19 cellular contexts compared by ENCODE assay signal in genomic region chr9:136196465-136197371, GRCh38. TPM values are rescaled to one million over a fixed set of nuclear protein-coding genes. Genes with fewer than 3 reads are reported as not detected.
DNase-seq lines count a peak whose midpoint lies in the region; ATAC-seq and TF ChIP-seq lines count a peak whose summit lies in the region.
"Had no signal": no experiment of that assay in that cellular context is flagged by ENCODE, and none has a peak within 500 bp of the region (broad histone marks: within the 10 kb centered on the region; RNA-seq: fewer than 3 reads in every experiment).

No MANE protein-coding gene starts in this region.

- TF ChIP-seq POLR2A in IMR-90 (IDR thresholded peaks at IDR 0.05; ENCODE audit: low read depth, low read length): no peak

- dilution Hi-C loops in IMR-90 (cut with HindIII; ENCODE audit: low sequenced_read_pairs, unreplicated experiment): no loop called here

- H3K36me3 Mint-ChIP-seq in naive B cell: no peaks in the 10 kb centered on the region
- H3K36me3 Mint-ChIP-seq: natural killer cell treated with Interleukin-12 subunit alpha and Interleukin-12 subunit beta and Interleukin-15 and Interleukin-18, amount 100 ng/mL, for 72 hours had no signal

- ATAC-seq in IMR-90 (ENCODE audit: low read depth) (no peak), naive B cell (ENCODE audit: low read depth in 2 of 2) (peak; percentile 20 to 35)
- ATAC-seq: lower lobe of right lung; natural killer cell treated with Interleukin-12 subunit alpha and Interleukin-12 subunit beta and Interleukin-15 and Interleukin-18, amount 100 ng/mL, for 72 hours; Panc1 had no signal

- H4K5ac ChIP-seq in IMR-90 (ENCODE audit: low read depth, low read length): no peak overlapping the region

- no peak overlapping the region for H2BK15ac ChIP-seq in IMR-90 (ENCODE audit: low read depth, low read length)

- no peak overlapping the region for H3K14ac ChIP-seq in IMR-90 (replicated peaks; ENCODE audit: low read depth, low read length)

- H3K27ac Mint-ChIP-seq in naive B cell: peak overlapping the region in 1 of 6 donors; percentile 37
- H3K27ac Mint-ChIP-seq: natural killer cell treated with Interleukin-12 subunit alpha and Interleukin-12 subunit beta and Interleukin-15 and Interleukin-18, amount 100 ng/mL, for 72 hours had no signal

- H3K4ac ChIP-seq in IMR-90 (ENCODE audit: low read depth, low read length): no peak overlapping the region

- POLR2A ChIA-PET in IMR-90 (lab: Charles Lee; ENCODE audit: unreplicated experiment): no interaction called here

- no peak overlapping the region for H2AK5ac ChIP-seq in IMR-90 (ENCODE audit: low read depth, low read length)

- TF ChIP-seq CTCF in IMR-90 (conservative IDR thresholded peaks at IDR 0.05; ENCODE audit: low read depth, low read length): no peak

- peak overlapping the region; percentile 21 for H2AFZ ChIP-seq in IMR-90 (replicated peaks; ENCODE audit: low read length, poor library complexity)

- no peak overlapping the region for H3K4me2 ChIP-seq in IMR-90 (ENCODE audit: low read depth, low read length)

- H2AK9ac ChIP-seq in IMR-90 (replicated peaks; ENCODE audit: low read depth, low read length, poor library complexity): no peak overlapping the region

- H3K27ac ChIP-seq in IMR-90 (ENCODE audit: insufficient read depth, low read length): no peak overlapping the region
- H3K27ac ChIP-seq: lower lobe of right lung, VCaP had no signal

- intact Hi-C loops in IMR-90 (cut with micrococcal nuclease): no loop called here

- H3K4me3 Mint-ChIP-seq in naive B cell: peak overlapping the region in 5 of 8 donors; percentile 21 to 69 (median 43)
- H3K4me3 Mint-ChIP-seq: natural killer cell treated with Interleukin-12 subunit alpha and Interleukin-12 subunit beta and Interleukin-15 and Interleukin-18, amount 100 ng/mL, for 72 hours had no signal

- H3K4me1 ChIP-seq in IMR-90 (ENCODE audit: control insufficient read depth, insufficient read depth, low read length): no peaks in the 10 kb centered on the region
- H3K4me1 ChIP-seq: lower lobe of right lung had no signal

- H3K9me1 ChIP-seq in IMR-90 (ENCODE audit: insufficient read depth, low read length): no peaks in the 10 kb centered on the region

- H3K4me1 Mint-ChIP-seq in naive B cell: peaks cover 12 to 27% (median 22%) of the 10 kb centered on the region in 3 donors

- no peaks in the 10 kb centered on the region for H3K36me3 ChIP-seq in IMR-90 (ENCODE audit: control insufficient read depth, insufficient read depth, low read length)
- H3K36me3 ChIP-seq: lower lobe of right lung, MG63 had no signal

- no peak overlapping the region for H4K8ac ChIP-seq in IMR-90 (ENCODE audit: low read depth in 2 of 2, low read length in 2 of 2)

- no peak overlapping the region for H3K23ac ChIP-seq in IMR-90 (ENCODE audit: low read depth, low read length)

- no peak overlapping the region for H2BK20ac ChIP-seq in IMR-90 (ENCODE audit: low read depth, low read length)

- H3K79me1 ChIP-seq in IMR-90 (ENCODE audit: low read depth in 1 of 2, low read length in 2 of 2): no peaks in the 10 kb centered on the region

- H4K20me1 ChIP-seq in IMR-90 (ENCODE audit: insufficient read depth, low read length): 0 out of 2 replicates have a peak, but pooled peaks cover 8% of the 10 kb centered on the region

- no peak overlapping the region for H3K18ac ChIP-seq in IMR-90 (ENCODE audit: low read depth, low read length)

- 0% methylated on average over 7 of the region's 26 CpGs; no CpG with 5 or more reads in 1 of the 2 experiments for WGBS in IMR-90 (ENCODE audit: extremely low coverage in 2 of 2, insufficient read length in 1 of 2), 2 experiments

- H2BK5ac ChIP-seq in IMR-90 (ENCODE audit: low read depth, low read length, poor library complexity, severe bottlenecking): no peak overlapping the region

- CTCF ChIA-PET in IMR-90 (lab: Yijun Ruan, JAX): interaction anchor here (0.5 kb wide), 1 partner anchor 289 kb away, joined by 3 read pairs; the partner anchor contains the start of gene CAMSAP1

- H3K9ac ChIP-seq in IMR-90 (ENCODE audit: low read depth, low read length): no peak overlapping the region

- no peak overlapping the region for H4K91ac ChIP-seq in IMR-90 (ENCODE audit: insufficient read depth, low read depth, low read length)

- in situ Hi-C loops in IMR-90 (cut with MboI; ENCODE audit: low sequenced_read_pairs): no loop called here

- peaks cover 17 to 62% (median 25%) of the 10 kb centered on the region in 3 donors for H3K27me3 Mint-ChIP-seq in naive B cell

- peaks cover 88% of the 10 kb centered on the region for H3K27me3 ChIP-seq in IMR-90 (ENCODE audit: control insufficient read depth, insufficient read depth, low read length)

- peak; percentile 59 for DNase-seq in ELF-1 (ENCODE audit: low read depth, low spot score)
- no peak for DNase-seq in IMR-90
- peak; percentile 96 for DNase-seq in RPMI8226
- no peak for DNase-seq in naive B cell
- no peak for DNase-seq in AG08396 (ENCODE audit: low spot score)
- DNase-seq in mucosa of gallbladder (ENCODE audit: low spot score): no peak
- DNase-seq in AG08395 (ENCODE audit: low spot score): no peak
- DNase-seq: activated effector memory CD4-positive, alpha-beta T cell treated with Interleukin-2 at 50 U/mL for 16 hours; anterior cingulate cortex; DMS53; foreskin melanocyte; lower lobe of right lung; MG63; NCI-H226; substantia nigra had no signal

- no peak overlapping the region for H2BK120ac ChIP-seq in IMR-90 (ENCODE audit: low read depth, low read length)

- no TSS peak for BruUV-seq in IMR-90 (replicated peaks; lab: Mats Ljungman, UMichigan)

- H3K9me3 ChIP-seq in IMR-90 (ENCODE audit: control insufficient read depth, insufficient read depth, low read length): peaks cover 2% of the 10 kb centered on the region; the same call in 1 of the 2 replicates
- H3K9me3 ChIP-seq: lower lobe of right lung, MG63 had no signal

- no peak overlapping the region for H3K4me3 ChIP-seq in IMR-90 (ENCODE audit: insufficient read depth, low read depth, low read length)
- H3K4me3 ChIP-seq: lower lobe of right lung, MG63 had no signal

- H3K9me3 Mint-ChIP-seq in naive B cell: no peaks in the 10 kb centered on the region
- H3K9me3 Mint-ChIP-seq: natural killer cell treated with Interleukin-12 subunit alpha and Interleukin-12 subunit beta and Interleukin-15 and Interleukin-18, amount 100 ng/mL, for 72 hours had no signal

- H3K56ac ChIP-seq in IMR-90 (ENCODE audit: extremely low read depth, insufficient read depth, low read length): no peak overlapping the region

- TF ChIP-seq RAD21 in IMR-90 (IDR thresholded peaks at IDR 0.05; ENCODE audit: low read length): no peak

TF ChIP-seq in IMR-90, 13 proteins besides CTCF, POLR2A, EP300 and RAD21:
- TF ChIP-seq ELK1 (IDR thresholded peaks at IDR 0.05; ENCODE audit: borderline replicate concordance, low read depth, low read length) (no peak), USF2 (IDR thresholded peaks at IDR 0.05; ENCODE audit: low read depth, low read length) (no peak), MXI1 (IDR thresholded peaks at IDR 0.05; ENCODE audit: borderline replicate concordance, low read depth, low read length) (no peak), SMC3 (IDR thresholded peaks at IDR 0.05; ENCODE audit: low read depth, low read length) (no peak), BHLHE40 (IDR thresholded peaks at IDR 0.05; ENCODE audit: low read depth, low read length) (no peak), FOS (IDR thresholded peaks at IDR 0.05; ENCODE audit: low read depth, low read length) (no peak), CEBPB (IDR thresholded peaks at IDR 0.05; ENCODE audit: low read depth, low read length) (no peak), CHD1 (IDR thresholded peaks at IDR 0.05; ENCODE audit: low read depth, low read length) (no peak), RFX5 (IDR thresholded peaks at IDR 0.05; ENCODE audit: low read depth, low read length) (no peak), RCOR1 (IDR thresholded peaks at IDR 0.05; ENCODE audit: insufficient replicate concordance, low read length) (no peak), MAZ (IDR thresholded peaks at IDR 0.05; ENCODE audit: borderline replicate concordance, low read depth, low read length) (no peak), NFE2L2 (IDR thresholded peaks at IDR 0.05; ENCODE audit: low read depth, low read length) (no peak), MAFK (IDR thresholded peaks at IDR 0.05; ENCODE audit: low read depth, low read length) (no peak)

RNA-seq across cellular contexts. Expression of gene LHX3, which starts 8.2 kb away (rescaled TPM):
- total RNA-seq in IMR-90 (2012; rRNA removed) (not detected in 2 replicates), mucosa of gallbladder (not detected)
- polyA plus RNA-seq in IMR-90 (2012; rRNA removed) (not detected in 2 replicates), naive B cell (ENCODE audit: low read depth in 6 of 6) (not detected)
- not detected in 2 replicates for polyA plus RNA-seq in IMR-90 (2012; cell fraction: cytosol; rRNA removed)
- 0.02 TPM in 1 of 2 replicates, not detected in the other for polyA plus RNA-seq in IMR-90 (2012; cell fraction: nucleus; rRNA removed; ENCODE audit: low replicate concordance)
- total RNA-seq: lower lobe of right lung had no signal
- polyA plus RNA-seq: BJ had no signal

RNA-seq across cellular contexts. Expression of gene QSOX2, which starts 48.9 kb away (rescaled TPM):
- total RNA-seq in IMR-90 (2012; rRNA removed): 5.0 and 5.9 TPM in 2 replicates
- polyA plus RNA-seq in IMR-90 (2012; rRNA removed): 12.7 and 12.9 TPM in 2 replicates
- 9.2 and 16.0 TPM in 2 replicates for polyA plus RNA-seq in IMR-90 (2012; cell fraction: cytosol; rRNA removed)
- 18.3 and 24.7 TPM in 2 replicates for polyA plus RNA-seq in IMR-90 (2012; cell fraction: nucleus; rRNA removed; ENCODE audit: low replicate concordance)
- polyA plus RNA-seq in naive B cell (ENCODE audit: low read depth in 6 of 6): 1 to 10 TPM; 2.8 to 4.6 (median 3.7) TPM
- 8.4 TPM for total RNA-seq in mucosa of gallbladder

Comparison
In these comparisons a context has a peak if more than half of its experiments do, and no peak if none do; other contexts are left out.
1. DNase-seq: peak in ELF-1 (single experiment) and RPMI8226 (single experiment); none in IMR-90 (single experiment), naive B cell (single experiment), AG08396 (single experiment), mucosa of gallbladder (single experiment) and AG08395 (single experiment).